In genomic region chr1:54681396-54681795, GRCh38 we compare ENCODE assay signal across 14 cellular contexts. TPM values are rescaled to one million over a fixed set of nuclear protein-coding genes. Genes with fewer than 3 reads are reported as not detected.
DNase-seq lines count a peak whose midpoint lies in the region; ATAC-seq and TF ChIP-seq lines count a peak whose summit lies in the region.
"Had no signal": no experiment of that assay in that cellular context is flagged by ENCODE, and none has a peak within 500 bp of the region (broad histone marks: within the 10 kb centered on the region; RNA-seq: fewer than 3 reads in every experiment).

No MANE protein-coding gene starts in this region.

- no peak overlapping the region for H3K27ac ChIP-seq in GM23338 (ENCODE audit: low read depth)

- H3K9me2 ChIP-seq in GM23338 (ENCODE audit: insufficient read depth): no peaks in the 10 kb centered on the region

- no peak overlapping the region for H2AFZ ChIP-seq in GM23338

- H3K4me1 ChIP-seq in GM23338 (ENCODE audit: insufficient read depth): no peaks in the 10 kb centered on the region

- H3K4me1 Mint-ChIP-seq in GM23338: peaks cover 11% of the 10 kb centered on the region

- no peaks in the 10 kb centered on the region for H3K79me2 ChIP-seq in GM23338 (replicated peaks; ENCODE audit: insufficient read depth)

- H3K27ac Mint-ChIP-seq in GM23338: no peak overlapping the region
- H3K27ac Mint-ChIP-seq: activated naive CD8-positive, alpha-beta T cell treated with anti-CD3 and anti-CD28 coated beads, Interleukin-2, amount 10 ng/mL, durations not matched to agents 7 days and 5 days; T-helper 1 cell treated with Interleukin-12 subunit alpha and Interleukin-12 subunit beta and Interleukin-4 antibody, amounts not matched to agents 30 μg/mL and 1 μg/mL, for 36 hours had no signal

- DNase-seq in GM23338 (ENCODE audit: low spot score) (peak; percentile 70), M059J (ENCODE audit: low read depth) (peak; percentile 47), RKO (ENCODE audit: low spot score) (peak; percentile 19), kidney tubule cell (ENCODE audit: low spot score) (peak; percentile 14)
- DNase-seq: activated naive CD8-positive, alpha-beta T cell treated with anti-CD3 and anti-CD28 coated beads, Interleukin-2, amount 10 ng/mL, durations not matched to agents 7 days and 5 days; Calu3; hippocampal formation had no signal

- H3K36me3 Mint-ChIP-seq in GM23338 (ENCODE audit: low read depth): no peaks in the 10 kb centered on the region
- H3K36me3 Mint-ChIP-seq: activated naive CD8-positive, alpha-beta T cell treated with anti-CD3 and anti-CD28 coated beads, Interleukin-2, amount 10 ng/mL, durations not matched to agents 7 days and 5 days had no signal

- TF ChIP-seq CTCF in GM23338 (conservative IDR thresholded peaks at IDR 0.05; ENCODE audit: low read depth in 2 of 2): no peak

- no peaks in the 10 kb centered on the region for H3F3A ChIP-seq in GM23338 (replicated peaks; ENCODE audit: low read depth)

- H4K20me1 ChIP-seq in GM23338 (replicated peaks; ENCODE audit: insufficient read depth): no peaks in the 10 kb centered on the region

- H3K4me3 ChIP-seq in GM23338: no peak overlapping the region

- no peak overlapping the region for H3K4me2 ChIP-seq in GM23338

- H3K9me3 Mint-ChIP-seq in GM23338: no peaks in the 10 kb centered on the region
- H3K9me3 Mint-ChIP-seq: activated naive CD8-positive, alpha-beta T cell treated with anti-CD3 and anti-CD28 coated beads, Interleukin-2, amount 10 ng/mL, durations not matched to agents 7 days and 5 days; T-helper 1 cell treated with Interleukin-12 subunit alpha and Interleukin-12 subunit beta and Interleukin-4 antibody, amounts not matched to agents 30 μg/mL and 1 μg/mL, for 36 hours had no signal

- H3K4me3 Mint-ChIP-seq in GM23338: no peak overlapping the region
- H3K4me3 Mint-ChIP-seq: activated naive CD8-positive, alpha-beta T cell treated with anti-CD3 and anti-CD28 coated beads, Interleukin-2, amount 10 ng/mL, durations not matched to agents 7 days and 5 days; T-helper 1 cell treated with Interleukin-12 subunit alpha and Interleukin-12 subunit beta and Interleukin-4 antibody, amounts not matched to agents 30 μg/mL and 1 μg/mL, for 36 hours had no signal

- ATAC-seq in GM23338: peak; percentile 42
- no peak for ATAC-seq in HG03457 (IDR thresholded peaks at IDR 0.05; ENCODE audit: unreplicated experiment)
- no peak for ATAC-seq in HG02970 (IDR thresholded peaks at IDR 0.05; ENCODE audit: low FRiP score, unreplicated experiment)
- ATAC-seq in GM18858 (IDR thresholded peaks at IDR 0.05; ENCODE audit: unreplicated experiment): no peak

- no peaks in the 10 kb centered on the region for H3K27me3 ChIP-seq in GM23338 (ENCODE audit: insufficient read depth)

- H3K27me3 Mint-ChIP-seq in GM23338 (ENCODE audit: insufficient read depth, low read depth, poor library complexity): peaks cover 7% of the 10 kb centered on the region

- H3K36me3 ChIP-seq in GM23338 (ENCODE audit: insufficient read depth): no peaks in the 10 kb centered on the region

TF ChIP-seq in GM23338, 12 proteins besides CTCF, POLR2A, EP300 and RAD21 (continues in another document):
- no peak for TF ChIP-seq JUNB (IDR thresholded peaks at IDR 0.05; ENCODE audit: unreplicated experiment)
- no peak for TF ChIP-seq ETS1 (IDR thresholded peaks at IDR 0.05)
- TF ChIP-seq STAT1 (IDR thresholded peaks at IDR 0.05; ENCODE audit: unreplicated experiment): no peak
- TF ChIP-seq EZH2phosphoT487 (IDR thresholded peaks at IDR 0.05; ENCODE audit: unreplicated experiment): no peak
- TF ChIP-seq CREB1 (CRISPR knock-in tag; IDR thresholded peaks at IDR 0.05; ENCODE audit: low read depth): no peak
- no peak for TF ChIP-seq POLR2AphosphoS5 (IDR thresholded peaks at IDR 0.05; ENCODE audit: low read depth)
- TF ChIP-seq ZNF462 (CRISPR knock-in tag; IDR thresholded peaks at IDR 0.05): no peak
- no peak for TF ChIP-seq EZH2 (IDR thresholded peaks at IDR 0.05; ENCODE audit: low read depth, unreplicated experiment)
- no peak for TF ChIP-seq NANOG (IDR thresholded peaks at IDR 0.05; ENCODE audit: borderline replicate concordance)
- no peak for TF ChIP-seq ZNF114 (CRISPR knock-in tag; IDR thresholded peaks at IDR 0.05)

RNA-seq across cellular contexts. Expression of gene TTC4, which starts 34.3 kb away (rescaled TPM):
- 25.8 and 33.6 TPM in 2 replicates for total RNA-seq in GM23338 (2014; rRNA removed; shearing (Covaris generic))
- 24.8 and 25.1 TPM in 2 replicates for polyA plus RNA-seq in GM23338 (2016; fragmentation: Nextera tagmentation; extraction: Ambion mirVana)
- total RNA-seq in M059J (2014; rRNA removed; shearing (Covaris generic)): 30.1 and 31.9 TPM in 2 replicates

RNA-seq across cellular contexts. Expression of gene MROH7, which starts 39.8 kb away (rescaled TPM):
- 0.17 TPM in 1 of 2 replicates, not detected in the other for total RNA-seq in GM23338 (2014; rRNA removed; shearing (Covaris generic))
- polyA plus RNA-seq in GM23338 (2016; fragmentation: Nextera tagmentation; extraction: Ambion mirVana): not detected in 2 replicates
- not detected in 2 replicates for total RNA-seq in M059J (2014; rRNA removed; shearing (Covaris generic))
- total RNA-seq: activated CD8-positive, alpha-beta memory T cell treated with anti-CD3 and anti-CD28 coated beads for 36 hours; NCI-H460 had no signal

RNA-seq across cellular contexts. Expression of gene FAM151A, which starts 58.1 kb away (rescaled TPM):
- 0.10 TPM in 1 of 2 replicates, not detected in the other for total RNA-seq in GM23338 (2014; rRNA removed; shearing (Covaris generic))
- polyA plus RNA-seq in GM23338 (2016; fragmentation: Nextera tagmentation; extraction: Ambion mirVana): not detected in 2 replicates
- not detected in 2 replicates for total RNA-seq in M059J (2014; rRNA removed; shearing (Covaris generic))
- total RNA-seq: activated CD8-positive, alpha-beta memory T cell treated with anti-CD3 and anti-CD28 coated beads for 36 hours; activated naive CD8-positive, alpha-beta T cell treated with anti-CD3 and anti-CD28 coated beads, Interleukin-2, amount 10 ng/mL, durations not matched to agents 7 days and 5 days; Calu3; mucosa of gallbladder; NCI-H460 had no signal

Comparison
In these comparisons a context has a peak if more than half of its experiments do, and no peak if none do; other contexts are left out.
1. DNase-seq: peak in every context shown above with its lines; median percentile 70 in GM23338; 47 in M059J; 19 in RKO; 14 in kidney tubule cell.